Comparison of ENCODE assay signal across 2 cellular contexts in the genomic region with DNA sequence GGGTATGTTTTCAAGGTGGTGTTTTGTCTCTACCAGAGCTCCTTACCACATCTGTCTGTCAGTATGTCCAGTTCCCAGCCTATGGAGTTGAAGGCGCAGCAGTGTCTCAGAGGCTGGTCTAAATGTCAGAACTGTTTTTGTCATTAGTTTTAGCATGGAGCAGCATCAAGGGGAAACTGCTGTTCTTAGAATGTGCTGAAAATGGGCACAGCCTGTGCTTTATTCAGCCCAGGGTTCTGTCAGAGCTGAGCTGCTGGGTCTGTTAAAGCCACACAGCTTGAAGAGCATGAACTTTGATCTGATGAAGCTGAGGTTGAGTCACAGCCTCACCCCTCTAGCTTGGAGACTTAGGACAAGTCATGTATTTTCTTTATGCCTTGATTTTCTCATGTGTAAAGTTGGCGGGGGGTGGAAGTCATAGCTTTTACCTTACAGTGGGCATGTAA.
TF ChIP-seq lines count a peak whose summit lies in the region.

No MANE protein-coding gene starts in this region.

TF ChIP-seq in A549, 52 proteins besides CTCF, POLR2A, EP300 and RAD21 (continued from another document):
- TF ChIP-seq, protein P1, sequence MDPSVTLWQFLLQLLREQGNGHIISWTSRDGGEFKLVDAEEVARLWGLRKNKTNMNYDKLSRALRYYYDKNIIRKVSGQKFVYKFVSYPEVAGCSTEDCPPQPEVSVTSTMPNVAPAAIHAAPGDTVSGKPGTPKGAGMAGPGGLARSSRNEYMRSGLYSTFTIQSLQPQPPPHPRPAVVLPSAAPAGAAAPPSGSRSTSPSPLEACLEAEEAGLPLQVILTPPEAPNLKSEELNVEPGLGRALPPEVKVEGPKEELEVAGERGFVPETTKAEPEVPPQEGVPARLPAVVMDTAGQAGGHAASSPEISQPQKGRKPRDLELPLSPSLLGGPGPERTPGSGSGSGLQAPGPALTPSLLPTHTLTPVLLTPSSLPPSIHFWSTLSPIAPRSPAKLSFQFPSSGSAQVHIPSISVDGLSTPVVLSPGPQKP (IDR thresholded peaks at IDR 0.05; ENCODE audit: low read depth, low read length): no peak
- TF ChIP-seq JUNB (IDR thresholded peaks at IDR 0.05): no peak
- no peak for TF ChIP-seq TFCP2L1 (CRISPR knock-in tag; IDR thresholded peaks at IDR 0.05)
- TF ChIP-seq, protein P2, sequence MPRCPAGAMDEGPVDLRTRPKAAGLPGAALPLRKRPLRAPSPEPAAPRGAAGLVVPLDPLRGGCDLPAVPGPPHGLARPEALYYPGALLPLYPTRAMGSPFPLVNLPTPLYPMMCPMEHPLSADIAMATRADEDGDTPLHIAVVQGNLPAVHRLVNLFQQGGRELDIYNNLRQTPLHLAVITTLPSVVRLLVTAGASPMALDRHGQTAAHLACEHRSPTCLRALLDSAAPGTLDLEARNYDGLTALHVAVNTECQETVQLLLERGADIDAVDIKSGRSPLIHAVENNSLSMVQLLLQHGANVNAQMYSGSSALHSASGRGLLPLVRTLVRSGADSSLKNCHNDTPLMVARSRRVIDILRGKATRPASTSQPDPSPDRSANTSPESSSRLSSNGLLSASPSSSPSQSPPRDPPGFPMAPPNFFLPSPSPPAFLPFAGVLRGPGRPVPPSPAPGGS (IDR thresholded peaks at IDR 0.05): no peak
- no peak for TF ChIP-seq HOXB13 (CRISPR knock-in tag; IDR thresholded peaks at IDR 0.05; ENCODE audit: low read depth)
- no peak for TF ChIP-seq FOSL2 (IDR thresholded peaks at IDR 0.05)
- TF ChIP-seq FOSL2 (CRISPR knock-in tag; IDR thresholded peaks at IDR 0.05): no peak
- no peak for TF ChIP-seq HDAC2 (IDR thresholded peaks at IDR 0.05)
- no peak for TF ChIP-seq FOXS1 (CRISPR knock-in tag; IDR thresholded peaks at IDR 0.05)
- no peak for TF ChIP-seq MAZ (IDR thresholded peaks at IDR 0.05; ENCODE audit: borderline replicate concordance, low read depth, low read length)
- no peak for TF ChIP-seq NFE2L2 (conservative IDR thresholded peaks at IDR 0.05; ENCODE audit: low read length)
- TF ChIP-seq CEBPB (IDR thresholded peaks at IDR 0.05): no peak

TF ChIP-seq in HCT116, 20 proteins besides CTCF, POLR2A, EP300 and RAD21 (continued from another document):
- no peak for TF ChIP-seq TCF7L2 (IDR thresholded peaks at IDR 0.05; ENCODE audit: borderline replicate concordance, extremely low read depth, insufficient read depth, insufficient read length)
